Comparison of ENCODE assay signal across 24 cellular contexts in the genomic region with DNA sequence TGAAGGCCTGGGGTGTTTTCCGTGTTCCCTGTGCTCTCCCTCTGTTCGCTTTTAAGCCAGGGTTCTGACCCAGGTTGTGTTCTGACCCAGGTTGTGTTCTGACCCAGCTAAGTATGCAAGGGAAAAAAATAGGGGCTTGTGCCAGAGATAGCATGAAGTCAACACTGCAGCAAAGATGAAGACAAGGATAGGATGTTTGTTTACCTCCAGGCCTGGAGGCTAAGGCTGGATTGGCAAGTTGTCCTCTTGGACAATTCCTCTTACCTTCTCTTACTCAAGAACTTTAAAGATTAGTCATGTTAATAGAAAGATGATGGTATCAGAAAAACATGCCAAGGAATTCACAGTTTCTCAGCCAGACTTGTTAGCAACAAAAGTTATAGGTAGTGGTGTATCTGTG.
"Had no signal": no experiment of that assay in that cellular context is flagged by ENCODE, and none has a peak within 500 bp of the region (broad histone marks: within the 10 kb centered on the region; RNA-seq: fewer than 3 reads in every experiment).

No MANE protein-coding gene starts in this region.

- H3K27ac Mint-ChIP-seq: activated B cell treated with CpG ODN at 0.5 μM for 24 hours; activated CD4-positive, alpha-beta T cell treated with anti-CD3 and anti-CD28 coated beads, Interleukin-2, amount 10 ng/mL, durations not matched to agents 24 days and 14 days; activated CD8-positive, alpha-beta T cell treated with anti-CD3 and anti-CD28 coated beads for 36 hours; activated naive CD8-positive, alpha-beta T cell treated with anti-CD3 and anti-CD28 coated beads, Interleukin-2, amount 10 ng/mL, durations not matched to agents 7 days and 5 days; activated T-helper 2 cell treated with anti-CD3 and anti-CD28 coated beads, Interferon-gamma antibody, Interleukin-2, Interleukin-4, amounts not matched to agents 10 μg/mL and 5 μg/mL and 100 μg/mL, durations not matched to agents 14 hours and 24 hours and 36 hours; brain; mesothelial cell of epicardium; natural killer cell treated with Interleukin-12 subunit alpha and Interleukin-12 subunit beta and Interleukin-15 and Interleukin-18, amount 100 ng/mL, for 72 hours; stimulated activated memory B cell treated with anti-CD40 and anti-IgM and Interleukin-4, amounts not matched to agents 10 μg/mL and 1 μg/mL and 100 μg/mL, for 72 hours had no signal

- H3K27ac ChIP-seq: colonic mucosa, esophagus muscularis mucosa, hepatocyte, lower lobe of right lung, neutrophil, parathyroid adenoma, sigmoid colon, testis, upper lobe of left lung had no signal

- H3K79me2 ChIP-seq: hepatocyte, parathyroid adenoma had no signal

- H3K36me3 Mint-ChIP-seq: activated naive CD8-positive, alpha-beta T cell treated with anti-CD3 and anti-CD28 coated beads, Interleukin-2, amount 10 ng/mL, durations not matched to agents 7 days and 5 days; natural killer cell treated with Interleukin-12 subunit alpha and Interleukin-12 subunit beta and Interleukin-15 and Interleukin-18, amount 100 ng/mL, for 72 hours had no signal

- H3K4me2 ChIP-seq: hepatocyte had no signal

- ATAC-seq: activated CD8-positive, alpha-beta T cell treated with anti-CD3 and anti-CD28 coated beads for 36 hours; lower lobe of right lung; natural killer cell treated with Interleukin-12 subunit alpha and Interleukin-12 subunit beta and Interleukin-15 and Interleukin-18, amount 100 ng/mL, for 72 hours; stimulated activated memory B cell treated with anti-CD40 and anti-IgM and Interleukin-4, amounts not matched to agents 10 μg/mL and 1 μg/mL and 100 μg/mL, for 72 hours had no signal

- H3K4me3 ChIP-seq: colonic mucosa, esophagus muscularis mucosa, hepatocyte, lower lobe of right lung, sigmoid colon, testis, upper lobe of left lung had no signal

- H3K27me3 Mint-ChIP-seq: activated B cell treated with CpG ODN at 0.5 μM for 24 hours; activated CD4-positive, alpha-beta T cell treated with anti-CD3 and anti-CD28 coated beads, Interleukin-2, amount 10 ng/mL, durations not matched to agents 24 days and 14 days; activated CD8-positive, alpha-beta T cell treated with anti-CD3 and anti-CD28 coated beads for 36 hours; activated naive CD8-positive, alpha-beta T cell treated with anti-CD3 and anti-CD28 coated beads, Interleukin-2, amount 10 ng/mL, durations not matched to agents 7 days and 5 days; brain; stimulated activated memory B cell treated with anti-CD40 and anti-IgM and Interleukin-4, amounts not matched to agents 10 μg/mL and 1 μg/mL and 100 μg/mL, for 72 hours had no signal

- H3K9me3 Mint-ChIP-seq: activated CD4-positive, alpha-beta T cell treated with anti-CD3 and anti-CD28 coated beads, Interleukin-2, amount 10 ng/mL, durations not matched to agents 24 days and 14 days; natural killer cell treated with Interleukin-12 subunit alpha and Interleukin-12 subunit beta and Interleukin-15 and Interleukin-18, amount 100 ng/mL, for 72 hours; stimulated activated memory B cell treated with anti-CD40 and anti-IgM and Interleukin-4, amounts not matched to agents 10 μg/mL and 1 μg/mL and 100 μg/mL, for 72 hours had no signal

- H3K27me3 ChIP-seq: colonic mucosa, esophagus muscularis mucosa, hepatocyte, neutrophil, sigmoid colon, testis, upper lobe of left lung had no signal

- H3K4me1 ChIP-seq: colonic mucosa, esophagus muscularis mucosa, lower lobe of right lung, sigmoid colon, testis, upper lobe of left lung had no signal

- H3K9me3 ChIP-seq: colonic mucosa, esophagus muscularis mucosa, lower lobe of right lung, neutrophil, sigmoid colon, testis, upper lobe of left lung had no signal

- FAIRE-seq: islet of Langerhans, TTC549 had no signal

- H3K4me1 Mint-ChIP-seq: activated B cell treated with CpG ODN at 0.5 μM for 24 hours; mesothelial cell of epicardium; stimulated activated memory B cell treated with anti-CD40 and anti-IgM and Interleukin-4, amounts not matched to agents 10 μg/mL and 1 μg/mL and 100 μg/mL, for 72 hours had no signal

- H2AFZ ChIP-seq: hepatocyte, parathyroid adenoma had no signal

- H3K9ac ChIP-seq: parathyroid adenoma had no signal

- H3K4me3 Mint-ChIP-seq: activated B cell treated with CpG ODN at 0.5 μM for 24 hours; activated CD4-positive, alpha-beta T cell treated with anti-CD3 and anti-CD28 coated beads, Interleukin-2, amount 10 ng/mL, durations not matched to agents 24 days and 14 days; activated CD8-positive, alpha-beta T cell treated with anti-CD3 and anti-CD28 coated beads for 36 hours; activated naive CD8-positive, alpha-beta T cell treated with anti-CD3 and anti-CD28 coated beads, Interleukin-2, amount 10 ng/mL, durations not matched to agents 7 days and 5 days; brain; mesothelial cell of epicardium; natural killer cell treated with Interleukin-12 subunit alpha and Interleukin-12 subunit beta and Interleukin-15 and Interleukin-18, amount 100 ng/mL, for 72 hours; stimulated activated memory B cell treated with anti-CD40 and anti-IgM and Interleukin-4, amounts not matched to agents 10 μg/mL and 1 μg/mL and 100 μg/mL, for 72 hours had no signal

- H3K36me3 ChIP-seq: colonic mucosa, neutrophil had no signal

- DNase-seq: activated B cell treated with CpG ODN at 0.5 μM for 24 hours; activated CD4-positive, alpha-beta T cell treated with anti-CD3 and anti-CD28 coated beads, Interleukin-2, amount 10 ng/mL, durations not matched to agents 24 days and 14 days; activated CD8-positive, alpha-beta T cell treated with anti-CD3 and anti-CD28 coated beads for 36 hours; activated naive CD4-positive, alpha-beta T cell treated with Interleukin-2 at 50 U/mL for 16 hours; activated naive CD8-positive, alpha-beta T cell treated with anti-CD3 and anti-CD28 coated beads, Interleukin-2, amount 10 ng/mL, durations not matched to agents 7 days and 5 days; activated T-cell treated with anti-CD3 and anti-CD28 coated beads, Interleukin-2, amount 50 U/mL, for 1 hour; central memory CD4-positive, alpha-beta T cell; colonic mucosa; lower lobe of right lung; sigmoid colon; stimulated activated CD4-positive, alpha-beta T cell treated with anti-CD3 and anti-CD28 coated beads, Interleukin-4, amount 100 ng/mL, for 4 hours; testis; upper lobe of left lung had no signal
